15 cellular contexts compared by ENCODE assay signal in genomic region chr6:149346075-149346474, GRCh38.
"Had no signal": no experiment of that assay in that cellular context is flagged by ENCODE, and none has a peak within 500 bp of the region (broad histone marks: within the 10 kb centered on the region; RNA-seq: fewer than 3 reads in every experiment).

No MANE protein-coding gene starts in this region.

- H3K27ac ChIP-seq: body of pancreas, psoas muscle, right lobe of liver, testis, upper lobe of right lung had no signal

- H3K9me3 Mint-ChIP-seq: activated CD4-positive, alpha-beta T cell treated with anti-CD3 and anti-CD28 coated beads, Interleukin-2, amount 10 ng/mL, durations not matched to agents 7 days and 5 days; naive B cell had no signal

- H3K4me3 Mint-ChIP-seq: activated CD4-positive, alpha-beta T cell treated with anti-CD3 and anti-CD28 coated beads, Interleukin-2, amount 10 ng/mL, durations not matched to agents 7 days and 5 days; naive B cell had no signal

- H3K27ac Mint-ChIP-seq: activated CD4-positive, alpha-beta T cell treated with anti-CD3 and anti-CD28 coated beads, Interleukin-2, amount 10 ng/mL, durations not matched to agents 7 days and 5 days had no signal

- DNase-seq: activated CD4-positive, alpha-beta T cell treated with anti-CD3 and anti-CD28 coated beads, Interleukin-2, amount 10 ng/mL, durations not matched to agents 7 days and 5 days; activated CD4-positive, CD25-positive, alpha-beta regulatory T cell; activated effector memory CD4-positive, alpha-beta T cell treated with anti-CD3 and anti-CD28 coated beads, Interleukin-2, amount 50 U/mL, for 16 hours; body of pancreas; foreskin fibroblast; left ventricle myocardium superior; naive B cell; psoas muscle; right lobe of liver; small intestine; stimulated activated CD4-positive, alpha-beta T cell treated with anti-CD3 and anti-CD28 coated beads, Interleukin-15, amount 100 ng/mL, for 24 hours; stimulated activated CD4-positive, alpha-beta T cell treated with anti-CD3 and anti-CD28 coated beads, Interleukin-2, amount 100 ng/mL, for 48 hours; T-helper 9 cell; testis; upper lobe of right lung had no signal

- H3K4me3 ChIP-seq: body of pancreas, psoas muscle, right lobe of liver, testis, upper lobe of right lung had no signal

- H3K27me3 Mint-ChIP-seq: activated CD4-positive, alpha-beta T cell treated with anti-CD3 and anti-CD28 coated beads, Interleukin-2, amount 10 ng/mL, durations not matched to agents 7 days and 5 days; naive B cell had no signal

- H3K4me1 ChIP-seq: testis had no signal

- ATAC-seq: body of pancreas, left ventricle myocardium superior, psoas muscle, right lobe of liver, upper lobe of right lung had no signal

- H3K36me3 ChIP-seq: right lobe of liver, upper lobe of right lung had no signal

- H3K27me3 ChIP-seq: body of pancreas, right lobe of liver, testis, upper lobe of right lung had no signal

- H3K9me3 ChIP-seq: body of pancreas, psoas muscle, right lobe of liver, testis, upper lobe of right lung had no signal
